27 cellular contexts compared by ENCODE assay signal in the genomic region with DNA sequence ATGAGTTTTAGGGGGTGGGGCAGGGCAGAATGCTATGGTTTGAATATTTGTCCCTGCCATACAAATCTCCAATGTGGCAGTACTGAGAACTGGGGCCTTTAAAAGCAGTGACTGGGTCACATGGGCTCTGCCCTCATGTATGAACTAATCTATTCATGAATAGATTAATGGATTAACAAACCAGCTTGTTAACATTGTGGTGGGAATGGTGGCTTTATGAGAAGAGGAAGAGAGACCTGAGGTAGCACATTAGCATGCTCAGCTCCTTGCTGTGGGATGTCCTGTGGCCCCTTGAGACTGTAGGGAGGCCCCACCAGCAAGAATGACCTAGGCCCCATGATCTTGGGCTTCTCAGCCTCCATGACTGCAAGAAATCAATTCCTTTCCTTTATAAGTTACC. TPM values are rescaled to one million over a fixed set of nuclear protein-coding genes. Genes with fewer than 3 reads are reported as not detected.
DNase-seq lines count a peak whose midpoint lies in the region; ATAC-seq and TF ChIP-seq lines count a peak whose summit lies in the region.
"Had no signal": no experiment of that assay in that cellular context is flagged by ENCODE, and none has a peak within 500 bp of the region (broad histone marks: within the 10 kb centered on the region; RNA-seq: fewer than 3 reads in every experiment).

No MANE protein-coding gene starts in this region.

- peak; percentile 80 for DNase-seq in MV-4-11 (lab: John Stamatoyannopoulos, UW)
- peak; percentile 4 for DNase-seq in stimulated activated naive B cell treated with anti-CD40 and anti-IgM and Interleukin-4, amounts not matched to agents 10 μg/mL and 1 μg/mL and 100 μg/mL, for 72 hours
- DNase-seq in cerebellar cortex (ENCODE audit: low spot score): no peak
- no peak for DNase-seq in hypothalamus (lab: John Stamatoyannopoulos, UW)
- DNase-seq in osteoblast (ENCODE audit: insufficient read length, low spot score, missing footprints): no peak
- DNase-seq: activated CD4-positive, alpha-beta T cell treated with anti-CD3 and anti-CD28 coated beads for 36 hours; activated naive CD4-positive, alpha-beta T cell treated with anti-CD3 and anti-CD28 coated beads, Interleukin-2, amount 50 U/mL, for 16 hours; CD4-positive, alpha-beta T cell; cortex of kidney; DMS 273 treated with DMSO at 0.1 percent for 48 hours; IMR-90; kidney glomerular epithelial cell; NCI-H1694 treated with DMSO at 0.1 percent for 48 hours; PC-3; SHP77; stimulated activated CD4-positive, alpha-beta T cell treated with anti-CD3 and anti-CD28 coated beads, Interleukin-2, amount 100 ng/mL, for 48 hours; stimulated activated naive CD8-positive, alpha-beta T cell treated with anti-CD3 and anti-CD28 coated beads, Interleukin-15, Interleukin-2, amounts not matched to agents 100 U/mL and 50 U/mL, for 24 hours; tibial artery had no signal

- H3K4me3 ChIP-seq in osteoblast (ENCODE audit: insufficient read depth, low read length): no peak overlapping the region
- H3K4me3 ChIP-seq: neural progenitor cell, tibial artery had no signal

- H3K4me1 ChIP-seq in osteoblast (ENCODE audit: insufficient read depth, low read length): no peaks in the 10 kb centered on the region
- H3K4me1 ChIP-seq: tibial artery had no signal

- no peaks in the 10 kb centered on the region for H3K36me3 ChIP-seq in osteoblast (ENCODE audit: insufficient read depth, low read length)
- H3K36me3 ChIP-seq: neural progenitor cell, tibial artery had no signal

- H3K27me3 Mint-ChIP-seq in stimulated activated naive B cell treated with anti-CD40 and anti-IgM and Interleukin-4, amounts not matched to agents 10 μg/mL and 1 μg/mL and 100 μg/mL, for 72 hours: peaks cover 17 to 28% of the 10 kb centered on the region in 2 donors

- peaks cover 12 to 17% of the 10 kb centered on the region in 2 donors for H3K9me3 Mint-ChIP-seq in stimulated activated naive B cell treated with anti-CD40 and anti-IgM and Interleukin-4, amounts not matched to agents 10 μg/mL and 1 μg/mL and 100 μg/mL, for 72 hours

- no peak overlapping the region for H3K4me2 ChIP-seq in osteoblast (ENCODE audit: insufficient read depth, low read length)
- H3K4me2 ChIP-seq: neural progenitor cell had no signal

- TF ChIP-seq CTCF in osteoblast (IDR thresholded peaks at IDR 0.05; ENCODE audit: extremely low read depth, low read depth, low read length): no peak

- H3K36me3 Mint-ChIP-seq in stimulated activated naive B cell treated with anti-CD40 and anti-IgM and Interleukin-4, amounts not matched to agents 10 μg/mL and 1 μg/mL and 100 μg/mL, for 72 hours: peaks cover 0 to 4% of the 10 kb centered on the region in 2 donors
- H3K36me3 Mint-ChIP-seq: neural progenitor cell had no signal

- no peak overlapping the region for H3K4me3 Mint-ChIP-seq in stimulated activated naive B cell treated with anti-CD40 and anti-IgM and Interleukin-4, amounts not matched to agents 10 μg/mL and 1 μg/mL and 100 μg/mL, for 72 hours
- H3K4me3 Mint-ChIP-seq: activated CD4-positive, alpha-beta T cell treated with anti-CD3 and anti-CD28 coated beads for 36 hours; CD4-positive, alpha-beta T cell; neural progenitor cell had no signal

- no peaks in the 10 kb centered on the region for H3K79me2 ChIP-seq in osteoblast (ENCODE audit: insufficient read depth, low read length)

- ATAC-seq in GM19463 (IDR thresholded peaks at IDR 0.05; ENCODE audit: unreplicated experiment): peak; percentile 72
- ATAC-seq in HG03097 (IDR thresholded peaks at IDR 0.05; ENCODE audit: low FRiP score, unreplicated experiment): peak; percentile 72
- peak; percentile 80 to 88 for ATAC-seq in stimulated activated naive B cell treated with anti-CD40 and anti-IgM and Interleukin-4, amounts not matched to agents 10 μg/mL and 1 μg/mL and 100 μg/mL, for 72 hours (replicated peaks)
- ATAC-seq: activated CD4-positive, alpha-beta T cell treated with anti-CD3 and anti-CD28 coated beads for 36 hours; PC-3; stimulated activated naive CD8-positive, alpha-beta T cell treated with anti-CD3 and anti-CD28 coated beads, Interleukin-15, Interleukin-2, amounts not matched to agents 100 U/mL and 50 U/mL, for 24 hours had no signal

- no peak overlapping the region for H2AFZ ChIP-seq in osteoblast (ENCODE audit: low read length)

- no peak overlapping the region for H3K27ac Mint-ChIP-seq in stimulated activated naive B cell treated with anti-CD40 and anti-IgM and Interleukin-4, amounts not matched to agents 10 μg/mL and 1 μg/mL and 100 μg/mL, for 72 hours
- H3K27ac Mint-ChIP-seq: activated CD4-positive, alpha-beta T cell treated with anti-CD3 and anti-CD28 coated beads for 36 hours; CD4-positive, alpha-beta T cell; neural progenitor cell had no signal

- no peaks in the 10 kb centered on the region for H3K27me3 ChIP-seq in osteoblast (ENCODE audit: insufficient read depth, low read length)
- H3K27me3 ChIP-seq: neural progenitor cell, tibial artery had no signal

- peaks cover 3% of the 10 kb centered on the region for H3K9me3 ChIP-seq in osteoblast (ENCODE audit: low read depth, low read length)

- H4K20me1 ChIP-seq in osteoblast (ENCODE audit: insufficient read depth, low read length): no peaks in the 10 kb centered on the region

- H3K27ac ChIP-seq in osteoblast (ENCODE audit: low read depth, low read length): no peak overlapping the region
- H3K27ac ChIP-seq: neural progenitor cell, tibial artery had no signal

- H3K4me1 Mint-ChIP-seq in stimulated activated naive B cell treated with anti-CD40 and anti-IgM and Interleukin-4, amounts not matched to agents 10 μg/mL and 1 μg/mL and 100 μg/mL, for 72 hours: peaks cover 5 to 8% of the 10 kb centered on the region in 2 donors
- H3K4me1 Mint-ChIP-seq: activated CD4-positive, alpha-beta T cell treated with anti-CD3 and anti-CD28 coated beads for 36 hours had no signal

RNA-seq across cellular contexts. Expression of a gene that starts 15.4 kb away (rescaled TPM):
- total RNA-seq in osteoblast: not detected in 2 replicates
- total RNA-seq: CD4-positive, alpha-beta T cell; fibroblast of lung; glomerular endothelial cell; IMR-90; lung microvascular endothelial cell; M059J; PC-3; renal cortical epithelial cell; T-helper 1 cell treated with Interleukin-12 subunit alpha and Interleukin-12 subunit beta and Interleukin-4 antibody, amounts not matched to agents 30 ng/mL and 1 ng/mL, for 36 hours had no signal

RNA-seq across cellular contexts. Expression of a gene that starts 17.9 kb away (rescaled TPM):
- not detected in 2 replicates for total RNA-seq in osteoblast
- total RNA-seq: CD4-positive, alpha-beta T cell; fibroblast of lung; glomerular endothelial cell; IMR-90; lung microvascular endothelial cell; M059J; PC-3; renal cortical epithelial cell; T-helper 1 cell treated with Interleukin-12 subunit alpha and Interleukin-12 subunit beta and Interleukin-4 antibody, amounts not matched to agents 30 ng/mL and 1 ng/mL, for 36 hours had no signal

Comparison
In these comparisons a context has a peak if more than half of its experiments do, and no peak if none do; other contexts are left out.
1. DNase-seq: peak in MV-4-11 (single experiment) and stimulated activated naive B cell treated with anti-CD40 and anti-IgM and Interleukin-4, amounts not matched to agents 10 μg/mL and 1 μg/mL and 100 μg/mL, for 72 hours (single experiment); none in cerebellar cortex (single experiment), hypothalamus (0 of 51) and osteoblast (single experiment).
2. Peak in every context shown above with its lines, with median percentiles within 50 percentile points of each other: ATAC-seq.